16 cellular contexts compared by ENCODE assay signal in genomic region chr10:74901240-74901827, GRCh38.
DNase-seq lines count a peak whose midpoint lies in the region; ATAC-seq and TF ChIP-seq lines count a peak whose summit lies in the region.
"Had no signal": no experiment of that assay in that cellular context is flagged by ENCODE, and none has a peak within 500 bp of the region (broad histone marks: within the 10 kb centered on the region; RNA-seq: fewer than 3 reads in every experiment).

No MANE protein-coding gene starts in this region.

- no peaks in the 10 kb centered on the region for H3K9me3 Mint-ChIP-seq in naive thymus-derived CD8-positive, alpha-beta T cell
- H3K9me3 Mint-ChIP-seq: activated T-cell treated with anti-CD3 and anti-CD28 coated beads, Interleukin-2, amount 50 U/mL, for 4 hours; WTC11 had no signal

- H3K36me3 ChIP-seq in HEK293 (ENCODE audit: control insufficient read depth in 2 of 2, insufficient read depth in 1 of 2, low read length in 2 of 2): no peaks in the 10 kb centered on the region
- H3K36me3 ChIP-seq: MG63, Peyer's patch, thoracic aorta had no signal

- POLR2A ChIA-PET in HEK293 (lab: Yijun Ruan, JAX): no interaction called here
- POLR2A ChIA-PET in naive thymus-derived CD8-positive, alpha-beta T cell (lab: Charles Lee): no interaction called here

- peak overlapping the region in 7 of 10 donors; percentile 2 to 79 (median 16) for H3K27ac Mint-ChIP-seq in naive thymus-derived CD8-positive, alpha-beta T cell

- CTCF ChIA-PET in HEK293 (lab: Yijun Ruan, JAX): interaction anchor here (0.6 to 1.4 kb wide), 3 partner anchors 11 to 119 kb away, joined by 3 read pairs; no protein-coding TSS in a partner anchor

- TF ChIP-seq CTCF in HEK293 (tag by site-specific recombination; IDR thresholded peaks at IDR 0.05): no peak
- TF ChIP-seq CTCF in foreskin fibroblast (IDR thresholded peaks at IDR 0.05; ENCODE audit: low read depth, low read length): no peak

- ATAC-seq in SK-N-SH treated with all-trans-retinoic acid at 6 μM for 48 hours (no peak), GM21723 (IDR thresholded peaks at IDR 0.05; ENCODE audit: unreplicated experiment) (no peak)
- no peak for ATAC-seq in naive thymus-derived CD8-positive, alpha-beta T cell
- ATAC-seq: left colon, WTC11 had no signal

- H3K4me1 ChIP-seq in HEK293 (ENCODE audit: control insufficient read depth, insufficient read depth, low read length): peaks cover 32% of the 10 kb centered on the region

- H3K4me1 Mint-ChIP-seq in naive thymus-derived CD8-positive, alpha-beta T cell: peaks cover 43 to 87% (median 78%) of the 10 kb centered on the region in 4 donors

- peak overlapping the region in 4 of 10 donors; percentile 8 to 45 (median 32) for H3K4me3 Mint-ChIP-seq in naive thymus-derived CD8-positive, alpha-beta T cell
- H3K4me3 Mint-ChIP-seq: activated T-cell treated with anti-CD3 and anti-CD28 coated beads, Interleukin-2, amount 50 U/mL, for 4 hours; WTC11 had no signal

- peak; percentile 45 for DNase-seq in DMS53 (lab: John Stamatoyannopoulos, UW)
- DNase-seq in naive thymus-derived CD8-positive, alpha-beta T cell: no peak
- no peak for DNase-seq in NCI-H1930 (lab: John Stamatoyannopoulos, UW)
- no peak for DNase-seq in foreskin fibroblast
- DNase-seq: activated T-cell treated with anti-CD3 and anti-CD28 coated beads, Interleukin-2, amount 50 U/mL, for 4 hours; C1 segment of cervical spinal cord; dorsolateral prefrontal cortex; left colon; MG63; NCI-H2171; Peyer's patch had no signal

- H3K36me3 Mint-ChIP-seq in naive thymus-derived CD8-positive, alpha-beta T cell: no peaks in the 10 kb centered on the region
- H3K36me3 Mint-ChIP-seq: WTC11 had no signal

- no peaks in the 10 kb centered on the region for H3K27me3 Mint-ChIP-seq in naive thymus-derived CD8-positive, alpha-beta T cell

- H3K4me3 ChIP-seq in HEK293 (ENCODE audit: low read depth, low read length): no peak overlapping the region
- no peak overlapping the region for H3K4me3 ChIP-seq in foreskin fibroblast (ENCODE audit: low read depth in 1 of 2, low read length in 2 of 2)
- H3K4me3 ChIP-seq: MG63, Peyer's patch, thoracic aorta had no signal

- no peaks in the 10 kb centered on the region for H3K9me3 ChIP-seq in HEK293 (ENCODE audit: control insufficient read depth, insufficient read depth, low read depth, low read length)
- H3K9me3 ChIP-seq: MG63, Peyer's patch, thoracic aorta had no signal

- H3K27ac ChIP-seq in HEK293 (ENCODE audit: extremely low read depth, low read depth, low read length): no peak overlapping the region; the same call in 1 of the 2 replicates
- H3K27ac ChIP-seq: thoracic aorta had no signal

TF ChIP-seq in HEK293, 187 proteins besides CTCF, POLR2A, EP300 and RAD21:
- TF ChIP-seq PRDM6 (tag by site-specific recombination; IDR thresholded peaks at IDR 0.05): peak; percentile 49; the same call in 1 of the 2 replicates
- 0 out of 2 replicates have a peak, but pooled peaks have one; percentile 10 for TF ChIP-seq ZEB2 (tag by site-specific recombination; IDR thresholded peaks at IDR 0.05)
- no peak for TF ChIP-seq ZNF645 (tag by site-specific recombination; IDR thresholded peaks at IDR 0.05)
TF ChIP-seq in HEK293: peak in this region for 2.

TF ChIP-seq in SK-N-SH treated with all-trans-retinoic acid at 6 μM for 48 hours, 23 proteins besides CTCF, POLR2A, EP300 and RAD21:
- TF ChIP-seq ZNF565 (CRISPR knock-in tag; conservative IDR thresholded peaks at IDR 0.05; ENCODE audit: low read depth): no peak
- TF ChIP-seq ZNF8 (CRISPR knock-in tag; IDR thresholded peaks at IDR 0.05): 0 out of 2 replicates have a peak, but pooled peaks have one; percentile 31
- no peak for TF ChIP-seq ESRRG (CRISPR knock-in tag; IDR thresholded peaks at IDR 0.05)
- TF ChIP-seq BACH2 (CRISPR knock-in tag; IDR thresholded peaks at IDR 0.05; ENCODE audit: borderline replicate concordance): no peak
- no peak for TF ChIP-seq PPARA (CRISPR knock-in tag; IDR thresholded peaks at IDR 0.05; ENCODE audit: borderline replicate concordance)
- TF ChIP-seq OSR1 (CRISPR knock-in tag; IDR thresholded peaks at IDR 0.05): no peak
- TF ChIP-seq CREB5 (CRISPR knock-in tag; IDR thresholded peaks at IDR 0.05; ENCODE audit: low read depth): no peak
- no peak for TF ChIP-seq POU6F1 (CRISPR knock-in tag; IDR thresholded peaks at IDR 0.05; ENCODE audit: borderline replicate concordance, low read depth)
- TF ChIP-seq TCF4 (CRISPR knock-in tag; IDR thresholded peaks at IDR 0.05; ENCODE audit: borderline replicate concordance): peak; percentile 82
- TF ChIP-seq TSHZ2 (CRISPR knock-in tag; IDR thresholded peaks at IDR 0.05): peak; percentile 82
- no peak for TF ChIP-seq SNAI2 (CRISPR knock-in tag; IDR thresholded peaks at IDR 0.05)
- TF ChIP-seq ZNF70 (CRISPR knock-in tag; IDR thresholded peaks at IDR 0.05): no peak
- TF ChIP-seq ISL1 (CRISPR knock-in tag; IDR thresholded peaks at IDR 0.05): peak; percentile 50
- TF ChIP-seq ARNTL (CRISPR knock-in tag; IDR thresholded peaks at IDR 0.05; ENCODE audit: borderline replicate concordance, low read depth): no peak
